ENCODE assay signal across 22 cellular contexts in the genomic region with DNA sequence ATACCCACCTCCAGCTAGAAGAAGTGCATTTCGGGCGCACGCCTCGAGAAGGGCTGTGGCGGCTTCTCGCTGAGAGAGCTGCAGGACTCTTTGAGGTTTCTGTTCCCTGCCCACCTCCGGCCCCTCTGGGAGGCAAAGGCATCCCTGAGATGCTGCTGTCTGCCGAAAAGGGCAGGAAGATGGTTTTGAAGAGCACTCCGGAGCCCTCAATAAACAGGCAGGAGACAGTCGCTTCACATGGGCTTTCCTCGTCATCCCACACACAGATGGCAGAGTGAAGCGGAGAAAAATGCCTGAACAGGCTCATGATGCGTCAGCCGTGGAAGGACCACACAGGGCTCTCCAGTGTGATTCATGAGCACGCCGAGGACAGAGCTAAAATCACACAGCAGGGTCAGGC. TPM values are rescaled to one million over a fixed set of nuclear protein-coding genes. Genes with fewer than 3 reads are reported as not detected.
DNase-seq lines count a peak whose midpoint lies in the region; ATAC-seq and TF ChIP-seq lines count a peak whose summit lies in the region.
"Had no signal": no experiment of that assay in that cellular context is flagged by ENCODE, and none has a peak within 500 bp of the region (broad histone marks: within the 10 kb centered on the region; RNA-seq: fewer than 3 reads in every experiment).

No MANE protein-coding gene starts in this region.

- H3K9ac ChIP-seq in HUES64 (ENCODE audit: low read depth, low read length) (no peak overlapping the region), endodermal cell (ENCODE audit: extremely low read depth, low read length, poor library complexity, severe bottlenecking) (no peak overlapping the region)
- H3K9ac ChIP-seq: SK-N-SH had no signal

- POLR2A ChIA-PET in naive thymus-derived CD8-positive, alpha-beta T cell (lab: Charles Lee): no interaction called here

- H3K27me3 ChIP-seq in HUES64 (ENCODE audit: insufficient read depth, low read length) (peaks cover 43% of the 10 kb centered on the region), endodermal cell (ENCODE audit: control insufficient read depth, insufficient read depth, low read length, poor library complexity, severe bottlenecking) (peaks cover 15% of the 10 kb centered on the region)
- H3K27me3 ChIP-seq: uterus had no signal

- H3K27ac Mint-ChIP-seq in endodermal cell: no peak overlapping the region
- H3K27ac Mint-ChIP-seq in naive thymus-derived CD8-positive, alpha-beta T cell: no peak overlapping the region
- H3K27ac Mint-ChIP-seq: activated T-cell treated with anti-CD3 and anti-CD28 coated beads, Interleukin-2, amount 50 U/mL, for 24 hours; mesothelial cell of epicardium had no signal

- H3K9me3 ChIP-seq in HUES64 (ENCODE audit: insufficient read depth, low read depth, low read length): no peaks in the 10 kb centered on the region
- H3K9me3 ChIP-seq in endodermal cell (ENCODE audit: control insufficient read depth, low read length): no peaks in the 10 kb centered on the region
- H3K9me3 ChIP-seq: SK-N-SH, uterus had no signal

- no peak for ATAC-seq in naive thymus-derived CD8-positive, alpha-beta T cell
- no peak for ATAC-seq in omental fat pad (ENCODE audit: low FRiP score)
- ATAC-seq: activated naive CD4-positive, alpha-beta T cell treated with anti-CD3 and anti-CD28 coated beads, Interleukin-2, amount 50 U/mL, for 72 hours; right cardiac atrium had no signal

- H3K4me1 ChIP-seq in HUES64 (ENCODE audit: insufficient read depth, low read length): peaks cover 14% of the 10 kb centered on the region
- H3K4me1 ChIP-seq in endodermal cell (ENCODE audit: control insufficient read depth, insufficient read depth, low read length): peaks cover 8% of the 10 kb centered on the region
- H3K4me1 ChIP-seq: uterus had no signal

- H3K36me3 Mint-ChIP-seq in endodermal cell (ENCODE audit: low read depth): no peaks in the 10 kb centered on the region
- H3K36me3 Mint-ChIP-seq in naive thymus-derived CD8-positive, alpha-beta T cell: no peaks in the 10 kb centered on the region
- H3K36me3 Mint-ChIP-seq: activated naive CD4-positive, alpha-beta T cell treated with anti-CD3 and anti-CD28 coated beads, Interleukin-2, amount 50 U/mL, for 72 hours; CD8-positive, alpha-beta memory T cell; mesothelial cell of epicardium had no signal

- H3K4me3 Mint-ChIP-seq in endodermal cell: peak overlapping the region; percentile 7
- H3K4me3 Mint-ChIP-seq in naive thymus-derived CD8-positive, alpha-beta T cell: no peak overlapping the region
- H3K4me3 Mint-ChIP-seq: activated T-cell treated with anti-CD3 and anti-CD28 coated beads, Interleukin-2, amount 50 U/mL, for 24 hours; CD8-positive, alpha-beta memory T cell; mesothelial cell of epicardium; neural crest cell had no signal

- DNase-seq in AG09309 (ENCODE audit: low read depth) (peak; percentile 24), endodermal cell (peak; percentile 76), kidney tubule cell (ENCODE audit: low spot score) (peak; percentile 9), GM10266 (ENCODE audit: extremely low spot score) (no peak), hippocampal formation (lab: John Stamatoyannopoulos, UW) (no peak), omental fat pad (ENCODE audit: low spot score) (no peak)
- DNase-seq in naive thymus-derived CD8-positive, alpha-beta T cell: no peak
- DNase-seq: activated CD4-positive, alpha-beta T cell treated with anti-CD3 and anti-CD28 coated beads, Interleukin-2, amount 50 U/mL, for 1 hour; activated T-cell treated with anti-CD3 and anti-CD28 coated beads, Interleukin-2, amount 50 U/mL, for 24 hours; CD8-positive, alpha-beta memory T cell; effector CD8-positive, alpha-beta T cell; NCI-H510A treated with DMSO at 0.1 percent for 48 hours; OCI-M1; right cardiac atrium; stimulated activated CD4-positive, alpha-beta T cell treated with anti-CD3 and anti-CD28 coated beads, Interleukin-1b, Interleukin-23, amount 100 ng/mL, for 48 hours; uterus had no signal

- H3K4me1 Mint-ChIP-seq in endodermal cell: peaks cover 43% of the 10 kb centered on the region
- peaks cover 0 to 2% (median under 1%) of the 10 kb centered on the region in 4 donors for H3K4me1 Mint-ChIP-seq in naive thymus-derived CD8-positive, alpha-beta T cell
- H3K4me1 Mint-ChIP-seq: CD8-positive, alpha-beta memory T cell had no signal

- TF ChIP-seq CTCF in AG09309 (IDR thresholded peaks at IDR 0.05; ENCODE audit: control insufficient read depth, insufficient read depth, low read depth, low read length, missing control alignments): no peak
- TF ChIP-seq CTCF in endodermal cell (conservative IDR thresholded peaks at IDR 0.05): no peak
- no peak for TF ChIP-seq CTCF in GM10266 (IDR thresholded peaks at IDR 0.05; ENCODE audit: control insufficient read depth, insufficient read depth, low read depth, missing control alignments)
- no peak for TF ChIP-seq CTCF in omental fat pad (IDR thresholded peaks at IDR 0.05)

- H3K4me3 ChIP-seq in AG09309 (ENCODE audit: control insufficient read depth, low read depth, low read length): no peak overlapping the region
- no peak overlapping the region for H3K4me3 ChIP-seq in HUES64 (ENCODE audit: low read length)
- no peak overlapping the region for H3K4me3 ChIP-seq in endodermal cell (ENCODE audit: low read length)
- H3K4me3 ChIP-seq: cardiac muscle cell, uterus had no signal

- peaks cover 41% of the 10 kb centered on the region for H3K27me3 Mint-ChIP-seq in endodermal cell (ENCODE audit: insufficient read depth)
- H3K27me3 Mint-ChIP-seq in naive thymus-derived CD8-positive, alpha-beta T cell: peaks cover 1 to 41% (median 11%) of the 10 kb centered on the region in 5 donors

- WGBS in HUES64: 47% methylated on average over 16 of the region's 16 CpGs
- WGBS in endodermal cell (ENCODE audit: insufficient coverage in 1 of 2, insufficient read length in 1 of 2), 2 experiments: 77 to 78% methylated on average over 12 to 16 of the region's 16 CpGs

- no peaks in the 10 kb centered on the region for H3K36me3 ChIP-seq in HUES64 (ENCODE audit: insufficient read depth, low read length)
- H3K36me3 ChIP-seq in endodermal cell (ENCODE audit: control insufficient read depth, insufficient read depth, low read length): no peaks in the 10 kb centered on the region
- H3K36me3 ChIP-seq: cardiac muscle cell, uterus had no signal

- H3K27ac ChIP-seq in HUES64 (ENCODE audit: low read depth, low read length) (peak overlapping the region; percentile 86; the same call in 1 of the 2 replicates), endodermal cell (ENCODE audit: low read depth, low read length) (no peak overlapping the region)
- H3K27ac ChIP-seq: cardiac muscle cell, uterus had no signal

- no peaks in the 10 kb centered on the region for H3K9me3 Mint-ChIP-seq in endodermal cell
- no peaks in the 10 kb centered on the region for H3K9me3 Mint-ChIP-seq in naive thymus-derived CD8-positive, alpha-beta T cell
- H3K9me3 Mint-ChIP-seq: activated naive CD4-positive, alpha-beta T cell treated with anti-CD3 and anti-CD28 coated beads, Interleukin-2, amount 50 U/mL, for 72 hours; activated T-cell treated with anti-CD3 and anti-CD28 coated beads, Interleukin-2, amount 50 U/mL, for 24 hours; mesothelial cell of epicardium; neural crest cell had no signal

RNA-seq across cellular contexts. Expression of gene GLI2, which starts 25.4 kb away (rescaled TPM):
- 21.8 TPM for polyA plus RNA-seq in HUES64 (2013, experiment 1 of 2)
- 22.5 TPM for polyA plus RNA-seq in HUES64 (2013, experiment 2 of 2)
- 10 to 100 TPM; 17.0 to 24.2 TPM for total RNA-seq in endodermal cell
- 29.8 TPM for polyA plus RNA-seq in endodermal cell (2013, experiment 1 of 2)
- 28.3 TPM for polyA plus RNA-seq in endodermal cell (2013, experiment 2 of 2)
- not detected for total RNA-seq in naive thymus-derived CD8-positive, alpha-beta T cell
- polyA plus RNA-seq in naive thymus-derived CD8-positive, alpha-beta T cell: not detected
- 1 to 10 TPM; 1.3 to 2.4 (median 1.4) TPM for total RNA-seq in omental fat pad
- total RNA-seq: activated naive CD4-positive, alpha-beta T cell treated with anti-CD3 and anti-CD28 coated beads, Interleukin-2, amount 50 U/mL, for 72 hours; CD8-positive, alpha-beta memory T cell had no signal
- polyA plus RNA-seq: CD8-positive, alpha-beta memory T cell had no signal

Comparison
In these comparisons a context has a peak if more than half of its experiments do, and no peak if none do; other contexts are left out.
1. DNase-seq: peak in AG09309 (single experiment), endodermal cell (single experiment) and kidney tubule cell (single experiment); none in GM10266 (single experiment), hippocampal formation (0 of 2), naive thymus-derived CD8-positive, alpha-beta T cell (0 of 10) and omental fat pad (single experiment).
2. RNA of gene GLI2, which starts 25.4 kb away (total RNA-seq): 17.0 to 24.2 TPM in endodermal cell; 1.3 to 2.4 TPM in omental fat pad and not detected in naive thymus-derived CD8-positive, alpha-beta T cell; every median in the first group is over 4 times any median in the second.